In genomic region chr13:76500894-76501293, GRCh38 we compare ENCODE assay signal across 21 cellular contexts.
DNase-seq lines count a peak whose midpoint lies in the region; ATAC-seq and TF ChIP-seq lines count a peak whose summit lies in the region.
"Had no signal": no experiment of that assay in that cellular context is flagged by ENCODE, and none has a peak within 500 bp of the region (broad histone marks: within the 10 kb centered on the region; RNA-seq: fewer than 3 reads in every experiment).

No MANE protein-coding gene starts in this region.

- H3K4me1 ChIP-seq in smooth muscle cell (ENCODE audit: low read depth) (no peaks in the 10 kb centered on the region), mucosa of descending colon (ENCODE audit: low read depth) (no peaks in the 10 kb centered on the region), breast epithelium (no peaks in the 10 kb centered on the region)
- H3K4me1 ChIP-seq: A549; BLaER1 treated with 17β-estradiol and CSF1 and Interleukin-3, amounts not matched to agents 10 nM and 100 nM; Caco-2 had no signal

- no peak overlapping the region for H3K9ac ChIP-seq in smooth muscle cell (ENCODE audit: low read depth)
- H3K9ac ChIP-seq: BLaER1 treated with 17β-estradiol and CSF1 and Interleukin-3, amounts not matched to agents 10 nM and 100 nM had no signal

- H3K9me3 ChIP-seq in T-helper 17 cell (ENCODE audit: control insufficient read depth, low read length, poor library complexity, severe bottlenecking) (no peaks in the 10 kb centered on the region), smooth muscle cell (replicated peaks; ENCODE audit: low read depth) (no peaks in the 10 kb centered on the region), mucosa of descending colon (no peaks in the 10 kb centered on the region), breast epithelium (no peaks in the 10 kb centered on the region)
- H3K9me3 ChIP-seq: A549; BLaER1 treated with 17β-estradiol and CSF1 and Interleukin-3, amounts not matched to agents 10 nM and 100 nM; Caco-2 had no signal

- H3K4me1 Mint-ChIP-seq in T-helper 17 cell (no peaks in the 10 kb centered on the region), HFFc6 (ENCODE audit: low read depth) (no peaks in the 10 kb centered on the region)
- H3K4me1 Mint-ChIP-seq: B cell had no signal

- H4K20me1 ChIP-seq in smooth muscle cell (ENCODE audit: low read depth) = no peaks in the 10 kb centered on the region
- H4K20me1 ChIP-seq: BLaER1 treated with 17β-estradiol and CSF1 and Interleukin-3, amounts not matched to agents 10 nM and 100 nM had no signal

- DNase-seq in ELF-1 (ENCODE audit: low read depth, low spot score) (peak; percentile 6), T-helper 17 cell (no peak), inferior parietal cortex (ENCODE audit: extremely low spot score) (peak; percentile 25), smooth muscle cell (lab: John Stamatoyannopoulos, UW; ENCODE audit: unreplicated experiment) (no peak), mucosa of descending colon (no peak), DMS79 (lab: John Stamatoyannopoulos, UW) (no peak), breast epithelium (ENCODE audit: low spot score in 2 of 2) (no peak), HFFc6 (no peak)
- DNase-seq: AML-193; Caco-2; Calu3; CD4-positive, alpha-beta T cell; CD8-positive, alpha-beta T cell; DND-41; EL; GF-D8 had no signal

- H3K4me2 ChIP-seq in smooth muscle cell = no peak overlapping the region
- H3K4me2 ChIP-seq: A549; BLaER1 treated with 17β-estradiol and CSF1 and Interleukin-3, amounts not matched to agents 10 nM and 100 nM had no signal

- H3F3A ChIP-seq in smooth muscle cell (ENCODE audit: low read depth) = no peaks in the 10 kb centered on the region

- no peak for ATAC-seq in T-helper 17 cell
- no peak for ATAC-seq in mucosa of descending colon
- ATAC-seq: A549; CD8-positive, alpha-beta T cell had no signal

- H3K36me3 ChIP-seq in smooth muscle cell (ENCODE audit: low read depth) (no peaks in the 10 kb centered on the region), mucosa of descending colon (ENCODE audit: low read depth) (no peaks in the 10 kb centered on the region), breast epithelium (no peaks in the 10 kb centered on the region)
- H3K36me3 ChIP-seq: BLaER1 treated with 17β-estradiol and CSF1 and Interleukin-3, amounts not matched to agents 10 nM and 100 nM had no signal

- intact Hi-C loops in mucosa of descending colon (cut with DNase I, micrococcal nuclease) (no loop called here), breast epithelium (cut with DNase I; ENCODE audit: low total_unique reads) (no loop called here)

- H3K4me3 ChIP-seq in smooth muscle cell (no peak overlapping the region), mucosa of descending colon (no peak overlapping the region), breast epithelium (no peak overlapping the region)
- H3K4me3 ChIP-seq: A549; BLaER1 treated with 17β-estradiol and CSF1 and Interleukin-3, amounts not matched to agents 10 nM and 100 nM had no signal

- H3K9me3 Mint-ChIP-seq in HFFc6 = no peaks in the 10 kb centered on the region
- H3K9me3 Mint-ChIP-seq: CD4-positive, alpha-beta T cell; CD8-positive, alpha-beta T cell had no signal

- H3K27me3 ChIP-seq in smooth muscle cell (ENCODE audit: low read depth) = no peaks in the 10 kb centered on the region
- H3K27me3 ChIP-seq in breast epithelium = no peaks in the 10 kb centered on the region
- H3K27me3 ChIP-seq: BLaER1 treated with 17β-estradiol and CSF1 and Interleukin-3, amounts not matched to agents 10 nM and 100 nM had no signal

- no peaks in the 10 kb centered on the region for H3K36me3 Mint-ChIP-seq in T-helper 17 cell (ENCODE audit: low read depth)
- H3K36me3 Mint-ChIP-seq in HFFc6 (ENCODE audit: low read depth) = no peaks in the 10 kb centered on the region
- H3K36me3 Mint-ChIP-seq: CD8-positive, alpha-beta T cell had no signal

- H3K27me3 Mint-ChIP-seq in T-helper 17 cell (peaks cover 46% of the 10 kb centered on the region), HFFc6 (ENCODE audit: insufficient read depth) (peaks cover 15% of the 10 kb centered on the region)

- no peak for TF ChIP-seq CTCF in smooth muscle cell (IDR thresholded peaks at IDR 0.05; ENCODE audit: borderline replicate concordance, insufficient read depth, poor library complexity, severe bottlenecking)
- TF ChIP-seq CTCF in mucosa of descending colon (IDR thresholded peaks at IDR 0.05) = no peak
- no peak for TF ChIP-seq CTCF in breast epithelium (IDR thresholded peaks at IDR 0.05)
- TF ChIP-seq CTCF in HFFc6 (IDR thresholded peaks at IDR 0.05) = no peak

- no peak for TF ChIP-seq POLR2A in breast epithelium (IDR thresholded peaks at IDR 0.05)

- H2AFZ ChIP-seq in smooth muscle cell (ENCODE audit: low read depth) = peak overlapping the region; percentile 32

- H3K27ac ChIP-seq in smooth muscle cell (ENCODE audit: low read depth) = no peak overlapping the region
- peak overlapping the region in 1 of 2 donors; percentile 38 for H3K27ac ChIP-seq in breast epithelium
- H3K27ac ChIP-seq: 22Rv1; A549; BLaER1 treated with 17β-estradiol and CSF1 and Interleukin-3, amounts not matched to agents 10 nM and 100 nM; C4-2B had no signal

- H3K4me3 Mint-ChIP-seq in T-helper 17 cell (peak overlapping the region; percentile 25), HFFc6 (no peak overlapping the region)
- H3K4me3 Mint-ChIP-seq: B cell; CD4-positive, alpha-beta T cell; CD8-positive, alpha-beta T cell had no signal

- H3K27ac Mint-ChIP-seq in T-helper 17 cell (no peak overlapping the region), HFFc6 (no peak overlapping the region)
- H3K27ac Mint-ChIP-seq: B cell; CD4-positive, alpha-beta T cell; CD8-positive, alpha-beta T cell had no signal

- H3K79me2 ChIP-seq in smooth muscle cell (ENCODE audit: low read depth) = no peaks in the 10 kb centered on the region

- WGBS in smooth muscle cell (ENCODE audit: low lambda C conversion rate) = 17% methylated on average over 3 of the region's 3 CpGs

Comparison
In these comparisons a context has a peak if more than half of its experiments do, and no peak if none do; other contexts are left out.
1. DNase-seq: peak in ELF-1 (single experiment) and inferior parietal cortex (single experiment); none in T-helper 17 cell (0 of 3), smooth muscle cell (single experiment), mucosa of descending colon (0 of 3), DMS79 (single experiment), breast epithelium (0 of 2) and HFFc6 (single experiment).